In the genomic region with DNA sequence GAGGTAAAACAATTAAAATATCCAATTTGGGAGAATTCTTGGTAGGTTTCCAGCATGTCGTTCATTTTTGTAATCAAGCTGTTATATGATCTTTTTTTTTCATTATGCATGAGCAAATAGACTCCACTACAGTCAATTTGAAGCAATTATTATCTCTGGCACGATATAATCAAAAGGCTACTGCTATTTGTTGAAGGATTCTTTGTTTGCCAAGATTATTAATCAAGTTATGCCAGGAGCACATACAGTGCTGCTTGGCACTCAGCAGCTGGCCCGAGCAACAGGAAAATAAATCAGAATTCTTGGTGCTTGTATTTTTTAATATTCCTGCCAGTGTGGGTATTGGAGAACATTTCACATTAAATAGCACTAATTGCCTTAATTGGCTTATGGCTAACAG, we compare ENCODE assay signal across 21 cellular contexts.
DNase-seq lines count a peak whose midpoint lies in the region; ATAC-seq and TF ChIP-seq lines count a peak whose summit lies in the region.
"Had no signal": no experiment of that assay in that cellular context is flagged by ENCODE, and none has a peak within 500 bp of the region (broad histone marks: within the 10 kb centered on the region; RNA-seq: fewer than 3 reads in every experiment).

No MANE protein-coding gene starts in this region.

- H3K4me1 Mint-ChIP-seq in brain (peaks cover 68% of the 10 kb centered on the region), type B pancreatic cell (ENCODE audit: unreplicated experiment) (peaks cover 13% of the 10 kb centered on the region)
- H3K4me1 Mint-ChIP-seq: activated naive CD8-positive, alpha-beta T cell treated with anti-CD3 and anti-CD28 coated beads, Interleukin-2, amount 10 ng/mL, durations not matched to agents 7 days and 5 days; CD14-positive monocyte; memory B cell; stimulated activated naive CD8-positive, alpha-beta T cell treated with anti-CD3 and anti-CD28 coated beads, Interleukin-15, amount 100 ng/mL, for 72 hours had no signal

- TF ChIP-seq CTCF in brain (conservative IDR thresholded peaks at IDR 0.05) (no peak), type B pancreatic cell (conservative IDR thresholded peaks at IDR 0.05) (no peak)

- no peak for ATAC-seq in HG03159 (IDR thresholded peaks at IDR 0.05; ENCODE audit: unreplicated experiment)
- no peak for ATAC-seq in GM21619 (IDR thresholded peaks at IDR 0.05; ENCODE audit: unreplicated experiment)
- ATAC-seq: activated CD8-positive, alpha-beta T cell treated with anti-CD3 and anti-CD28 coated beads, Interleukin-2, amount 10 ng/mL, durations not matched to agents 7 days and 5 days; stimulated activated naive CD8-positive, alpha-beta T cell treated with anti-CD3 and anti-CD28 coated beads, Interleukin-15, amount 100 ng/mL, for 72 hours had no signal

- peak overlapping the region in 1 of 5 experiments; percentile 18 for H3K4me3 Mint-ChIP-seq in brain
- H3K4me3 Mint-ChIP-seq in type B pancreatic cell: no peak overlapping the region
- H3K4me3 Mint-ChIP-seq: activated CD8-positive, alpha-beta T cell treated with anti-CD3 and anti-CD28 coated beads, Interleukin-2, amount 10 ng/mL, durations not matched to agents 7 days and 5 days; activated naive CD8-positive, alpha-beta T cell treated with anti-CD3 and anti-CD28 coated beads, Interleukin-2, amount 10 ng/mL, durations not matched to agents 7 days and 5 days; CD14-positive monocyte; memory B cell; stimulated activated naive CD8-positive, alpha-beta T cell treated with anti-CD3 and anti-CD28 coated beads, Interleukin-15, amount 100 ng/mL, for 72 hours had no signal

- H3K27ac Mint-ChIP-seq in brain (peak overlapping the region in 3 of 5 experiments; percentile 41 to 68 (median 46)), type B pancreatic cell (no peak overlapping the region)
- H3K27ac Mint-ChIP-seq: activated CD8-positive, alpha-beta T cell treated with anti-CD3 and anti-CD28 coated beads, Interleukin-2, amount 10 ng/mL, durations not matched to agents 7 days and 5 days; activated naive CD8-positive, alpha-beta T cell treated with anti-CD3 and anti-CD28 coated beads, Interleukin-2, amount 10 ng/mL, durations not matched to agents 7 days and 5 days; CD14-positive monocyte; memory B cell; stimulated activated naive CD8-positive, alpha-beta T cell treated with anti-CD3 and anti-CD28 coated beads, Interleukin-15, amount 100 ng/mL, for 72 hours had no signal

- peaks cover 0 to 16% (median 2%) of the 10 kb centered on the region in 5 experiments for H3K9me3 Mint-ChIP-seq in brain
- peaks cover 5% of the 10 kb centered on the region for H3K9me3 Mint-ChIP-seq in type B pancreatic cell
- H3K9me3 Mint-ChIP-seq: activated naive CD8-positive, alpha-beta T cell treated with anti-CD3 and anti-CD28 coated beads, Interleukin-2, amount 10 ng/mL, durations not matched to agents 7 days and 5 days; memory B cell; stimulated activated naive CD8-positive, alpha-beta T cell treated with anti-CD3 and anti-CD28 coated beads, Interleukin-15, amount 100 ng/mL, for 72 hours had no signal

- H3K36me3 Mint-ChIP-seq in brain (no peaks in the 10 kb centered on the region), type B pancreatic cell (peaks cover 4% of the 10 kb centered on the region)
- H3K36me3 Mint-ChIP-seq: activated naive CD8-positive, alpha-beta T cell treated with anti-CD3 and anti-CD28 coated beads, Interleukin-2, amount 10 ng/mL, durations not matched to agents 7 days and 5 days; CD14-positive monocyte; memory B cell had no signal

- DNase-seq in G401 (ENCODE audit: low spot score) (peak; percentile 9), NCI-H1417 treated with DMSO at 0.1 percent for 48 hours (lab: John Stamatoyannopoulos, UW) (peak; percentile 72), NCI-H2171 treated with DMSO at 0.1 percent for 48 hours (lab: John Stamatoyannopoulos, UW) (peak; percentile 73), type B pancreatic cell (ENCODE audit: extremely low spot score, unreplicated experiment) (no peak), T1000 (lab: John Stamatoyannopoulos, UW) (no peak)
- DNase-seq: activated CD8-positive, alpha-beta T cell treated with anti-CD3 and anti-CD28 coated beads, Interleukin-2, amount 10 ng/mL, durations not matched to agents 7 days and 5 days; activated effector memory CD4-positive, alpha-beta T cell treated with Interleukin-2 at 50 U/mL for 16 hours; activated naive CD8-positive, alpha-beta T cell treated with anti-CD3 and anti-CD28 coated beads, Interleukin-2, amount 10 ng/mL, durations not matched to agents 7 days and 5 days; activated T-cell treated with anti-CD3 and anti-CD28 coated beads for 4 hours; glutamatergic neuron; GM23248; PC-9; SHP77 treated with DMSO at 0.1 percent for 48 hours; stimulated activated CD4-positive, alpha-beta T cell treated with anti-CD3 and anti-CD28 coated beads, Interleukin-15, amount 100 ng/mL, for 24 hours; stimulated activated naive CD8-positive, alpha-beta T cell treated with anti-CD3 and anti-CD28 coated beads, Interleukin-15, amount 100 ng/mL, for 72 hours; trophoblast cell had no signal

- H3K27me3 Mint-ChIP-seq in brain (peaks cover 10% of the 10 kb centered on the region), type B pancreatic cell (no peaks in the 10 kb centered on the region)
- H3K27me3 Mint-ChIP-seq: activated naive CD8-positive, alpha-beta T cell treated with anti-CD3 and anti-CD28 coated beads, Interleukin-2, amount 10 ng/mL, durations not matched to agents 7 days and 5 days; memory B cell; stimulated activated naive CD8-positive, alpha-beta T cell treated with anti-CD3 and anti-CD28 coated beads, Interleukin-15, amount 100 ng/mL, for 72 hours had no signal

- in situ Hi-C loops in G401 (cut with HindIII; ENCODE audit: low sequenced_read_pairs): no loop called here

Comparison
In these comparisons a context has a peak if more than half of its experiments do, and no peak if none do; other contexts are left out.
1. DNase-seq: peak in G401 (single experiment), NCI-H1417 treated with DMSO at 0.1 percent for 48 hours (single experiment) and NCI-H2171 treated with DMSO at 0.1 percent for 48 hours (single experiment); none in type B pancreatic cell (single experiment) and T1000 (single experiment).